Comparison of ENCODE assay signal across 24 cellular contexts in the genomic region with DNA sequence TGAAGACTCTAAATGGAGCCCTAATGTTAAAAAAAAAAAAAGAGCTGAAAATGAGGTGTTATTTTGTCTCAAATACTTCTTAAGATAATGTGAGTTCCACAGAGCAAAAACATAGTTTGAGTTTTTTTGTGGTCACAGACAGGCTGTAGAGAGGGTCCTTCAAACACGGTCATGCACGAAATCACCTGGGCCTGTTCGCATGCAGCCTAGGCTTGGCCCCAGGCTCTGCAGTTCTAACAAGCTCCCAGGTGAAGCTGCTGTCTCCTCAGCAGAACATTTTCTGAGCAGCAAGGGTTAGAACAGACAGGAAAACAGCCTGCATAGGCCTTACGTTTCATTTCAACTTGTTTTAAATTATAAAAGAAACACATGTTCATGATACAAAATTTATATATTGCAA.
"Had no signal": no experiment of that assay in that cellular context is flagged by ENCODE, and none has a peak within 500 bp of the region (broad histone marks: within the 10 kb centered on the region; RNA-seq: fewer than 3 reads in every experiment).

No MANE protein-coding gene starts in this region.

- H3K9me3 Mint-ChIP-seq: activated naive CD8-positive, alpha-beta T cell treated with anti-CD3 and anti-CD28 coated beads, Interleukin-2, amount 10 ng/mL, durations not matched to agents 7 days and 5 days; T-helper 1 cell treated with Interleukin-12 subunit alpha and Interleukin-12 subunit beta and Interleukin-4 antibody, amounts not matched to agents 30 μg/mL and 1 μg/mL, for 36 hours had no signal

- H3K27me3 ChIP-seq: adrenal gland, Peyer's patch, SJCRH30 had no signal

- H3K9me3 ChIP-seq: adrenal gland, Peyer's patch, SJCRH30 had no signal

- H3K36me3 Mint-ChIP-seq: activated naive CD8-positive, alpha-beta T cell treated with anti-CD3 and anti-CD28 coated beads, Interleukin-2, amount 10 ng/mL, durations not matched to agents 7 days and 5 days had no signal

- H3K4me1 ChIP-seq: adrenal gland, Peyer's patch, SJCRH30 had no signal

- H3K4me3 Mint-ChIP-seq: activated CD8-positive, alpha-beta T cell treated with anti-CD3 and anti-CD28 coated beads, Interleukin-2, amount 10 ng/mL, durations not matched to agents 7 days and 5 days; activated naive CD8-positive, alpha-beta T cell treated with anti-CD3 and anti-CD28 coated beads, Interleukin-2, amount 10 ng/mL, durations not matched to agents 7 days and 5 days; T-helper 1 cell treated with Interleukin-12 subunit alpha and Interleukin-12 subunit beta and Interleukin-4 antibody, amounts not matched to agents 30 μg/mL and 1 μg/mL, for 36 hours had no signal

- H3K4me3 ChIP-seq: adrenal gland, Peyer's patch, SJCRH30 had no signal

- H3K27ac Mint-ChIP-seq: activated CD8-positive, alpha-beta T cell treated with anti-CD3 and anti-CD28 coated beads, Interleukin-2, amount 10 ng/mL, durations not matched to agents 7 days and 5 days; activated naive CD8-positive, alpha-beta T cell treated with anti-CD3 and anti-CD28 coated beads, Interleukin-2, amount 10 ng/mL, durations not matched to agents 7 days and 5 days; T-helper 1 cell treated with Interleukin-12 subunit alpha and Interleukin-12 subunit beta and Interleukin-4 antibody, amounts not matched to agents 30 μg/mL and 1 μg/mL, for 36 hours had no signal

- H3K27ac ChIP-seq: adrenal gland, Peyer's patch, RWPE1, SJCRH30 had no signal

- H3K36me3 ChIP-seq: adrenal gland, Peyer's patch, SJCRH30 had no signal

- H3K4me1 Mint-ChIP-seq: activated naive CD8-positive, alpha-beta T cell treated with anti-CD3 and anti-CD28 coated beads, Interleukin-2, amount 10 ng/mL, durations not matched to agents 7 days and 5 days had no signal

- ATAC-seq: activated CD8-positive, alpha-beta T cell treated with anti-CD3 and anti-CD28 coated beads, Interleukin-2, amount 10 ng/mL, durations not matched to agents 7 days and 5 days; SK-N-SH treated with all-trans-retinoic acid at 6 μM for 48 hours had no signal

- DNase-seq: activated CD4-positive, alpha-beta T cell treated with anti-CD3 and anti-CD28 coated beads for 48 hours; activated CD4-positive, alpha-beta T cell treated with anti-CD3 and anti-CD28 coated beads, Interleukin-2, amount 50 U/mL, for 4 hours; activated CD4-positive, CD25-positive, alpha-beta regulatory T cell treated with anti-CD3 and anti-CD28 coated beads, Interleukin-2, amount 50 U/mL, for 72 hours; activated CD8-positive, alpha-beta memory T cell treated with anti-CD3 and anti-CD28 coated beads, Interleukin-2, amount 50 U/mL, for 48 hours; activated CD8-positive, alpha-beta T cell treated with anti-CD3 and anti-CD28 coated beads, Interleukin-2, amount 10 ng/mL, durations not matched to agents 7 days and 5 days; activated naive CD4-positive, alpha-beta T cell treated with anti-CD3 and anti-CD28 coated beads, Interleukin-2, amount 50 U/mL, for 16 hours; activated naive CD8-positive, alpha-beta T cell treated with anti-CD3 and anti-CD28 coated beads, Interleukin-2, amount 10 ng/mL, durations not matched to agents 7 days and 5 days; activated T-cell treated with anti-CD3 and anti-CD28 coated beads, Interleukin-2, amount 50 U/mL, for 1 hour; adrenal gland; anterior cingulate cortex; cerebellar nuclear complex; dermis blood vessel endothelial cell; Karpas-422; MM.1S; NCI-H146; NCI-H1930; NCI-H446; Peyer's patch; Right ventricle myocardium superior; SJCRH30; SW 1271 had no signal
